Comparison of ENCODE assay signal across 9 cellular contexts in genomic region chrX:108165349-108166111, GRCh38.
DNase-seq lines count a peak whose midpoint lies in the region; ATAC-seq, FAIRE-seq and TF ChIP-seq lines count a peak whose summit lies in the region.
"Had no signal": no experiment of that assay in that cellular context is flagged by ENCODE, and none has a peak within 500 bp of the region (broad histone marks: within the 10 kb centered on the region; RNA-seq: fewer than 3 reads in every experiment).

No MANE protein-coding gene starts in this region.

- no peak for FAIRE-seq in small intestine (lab: Jason Lieb, UNC)

- H3K4me3 Mint-ChIP-seq in MCF 10A (ENCODE audit: unreplicated experiment): no peak overlapping the region

- peak; percentile 21 for TF ChIP-seq CTCF in MCF 10A (IDR thresholded peaks at IDR 0.05; ENCODE audit: unreplicated experiment)
- TF ChIP-seq CTCF in breast epithelium (IDR thresholded peaks at IDR 0.05): no peak
- TF ChIP-seq CTCF in suprapubic skin (IDR thresholded peaks at IDR 0.05): no peak

- H3K9me3 ChIP-seq in breast epithelium: no peaks in the 10 kb centered on the region
- no peaks in the 10 kb centered on the region for H3K9me3 ChIP-seq in small intestine (ENCODE audit: control insufficient read depth, low read depth)
- no peaks in the 10 kb centered on the region for H3K9me3 ChIP-seq in suprapubic skin

- intact Hi-C loops in MCF 10A (cut with micrococcal nuclease): no loop called here
- intact Hi-C loops in breast epithelium (cut with DNase I; ENCODE audit: low total_unique reads): no loop called here

- no peak overlapping the region for H3K4me3 ChIP-seq in breast epithelium
- H3K4me3 ChIP-seq in small intestine (ENCODE audit: low read depth in 1 of 2, low read length in 2 of 2): no peak overlapping the region
- no peak overlapping the region for H3K4me3 ChIP-seq in suprapubic skin

- H3K27ac Mint-ChIP-seq in MCF 10A (ENCODE audit: low read depth, unreplicated experiment): no peak overlapping the region

- TF ChIP-seq POLR2A in breast epithelium (IDR thresholded peaks at IDR 0.05) (no peak), suprapubic skin (IDR thresholded peaks at IDR 0.05) (no peak)

- H3K27ac ChIP-seq in breast epithelium (no peak overlapping the region), small intestine (ENCODE audit: low read depth in 1 of 2, low read length in 1 of 2) (no peak overlapping the region), suprapubic skin (no peak overlapping the region)
- H3K27ac ChIP-seq: parathyroid adenoma had no signal

- H3K27me3 ChIP-seq in breast epithelium (peaks cover 0 to 44% of the 10 kb centered on the region in 2 donors), small intestine (ENCODE audit: control insufficient read depth in 2 of 2, insufficient read depth in 2 of 2, low read length in 2 of 2) (no peaks in the 10 kb centered on the region), suprapubic skin (no peaks in the 10 kb centered on the region)

- no peaks in the 10 kb centered on the region for H3K36me3 ChIP-seq in breast epithelium
- no peaks in the 10 kb centered on the region for H3K36me3 ChIP-seq in small intestine (ENCODE audit: control insufficient read depth in 2 of 2, insufficient read depth in 2 of 2, low read length in 2 of 2)
- H3K36me3 ChIP-seq in suprapubic skin: no peaks in the 10 kb centered on the region

- H3K36me3 Mint-ChIP-seq in MCF 10A (ENCODE audit: insufficient read depth, unreplicated experiment): peaks cover 6% of the 10 kb centered on the region

- no peaks in the 10 kb centered on the region for H3K9me3 Mint-ChIP-seq in MCF 10A (ENCODE audit: unreplicated experiment)

- H3K4me1 ChIP-seq in breast epithelium (no peaks in the 10 kb centered on the region), small intestine (ENCODE audit: control insufficient read depth in 2 of 2, insufficient read depth in 1 of 2, low read depth in 1 of 2, low read length in 1 of 2) (no peaks in the 10 kb centered on the region), suprapubic skin (no peaks in the 10 kb centered on the region)
- H3K4me1 ChIP-seq: parathyroid adenoma had no signal

- no peak for TF ChIP-seq EP300 in suprapubic skin (IDR thresholded peaks at IDR 0.05)

- POLR2A ChIA-PET in MCF 10A (lab: Yijun Ruan, JAX): interaction anchor here (1.2 to 1.6 kb wide), 2 partner anchors 39 to 75 kb away, joined by 3 read pairs; partner anchors contain the start of gene PSMD10

- no TSS peak for BruUV-seq in MCF 10A (replicated peaks; lab: Mats Ljungman, UMichigan)

- no peaks in the 10 kb centered on the region for H3K4me1 Mint-ChIP-seq in MCF 10A (ENCODE audit: insufficient read depth, unreplicated experiment)

- DNase-seq in MCF 10A (ENCODE audit: unreplicated experiment) (peak; percentile 48), breast epithelium (ENCODE audit: low spot score in 2 of 2) (no peak), NCI-H460 (ENCODE audit: extremely low read depth, low read depth) (peak; percentile 34), small intestine (peak; percentile 35), suprapubic skin (ENCODE audit: low spot score in 2 of 2) (no peak), NCI-H146 treated with DMSO at 0.1 percent for 48 hours (lab: John Stamatoyannopoulos, UW; ENCODE audit: unreplicated experiment) (no peak)

- CTCF ChIA-PET in MCF 10A (lab: Yijun Ruan, JAX): interaction anchor here (0.7 kb wide), 1 partner anchor 559 kb away, joined by 3 read pairs; no protein-coding TSS in a partner anchor

- 59 to 70% (median 62%) methylated on average over 8 of the region's 8 CpGs for WGBS in small intestine, 3 donors
- WGBS in suprapubic skin: 69% methylated on average over 8 of the region's 8 CpGs

- ATAC-seq in esophagus mucosa: peak; percentile 29
- ATAC-seq in GM21360 (IDR thresholded peaks at IDR 0.05; ENCODE audit: unreplicated experiment): no peak

- peaks cover 33% of the 10 kb centered on the region for H3K27me3 Mint-ChIP-seq in MCF 10A (ENCODE audit: insufficient read depth, unreplicated experiment)

Comparison
In these comparisons a context has a peak if more than half of its experiments do, and no peak if none do; other contexts are left out.
1. DNase-seq: peak in MCF 10A (single experiment), NCI-H460 (single experiment) and small intestine (single experiment); none in breast epithelium (0 of 2), suprapubic skin (0 of 2) and NCI-H146 treated with DMSO at 0.1 percent for 48 hours (single experiment).